In the genomic region with DNA sequence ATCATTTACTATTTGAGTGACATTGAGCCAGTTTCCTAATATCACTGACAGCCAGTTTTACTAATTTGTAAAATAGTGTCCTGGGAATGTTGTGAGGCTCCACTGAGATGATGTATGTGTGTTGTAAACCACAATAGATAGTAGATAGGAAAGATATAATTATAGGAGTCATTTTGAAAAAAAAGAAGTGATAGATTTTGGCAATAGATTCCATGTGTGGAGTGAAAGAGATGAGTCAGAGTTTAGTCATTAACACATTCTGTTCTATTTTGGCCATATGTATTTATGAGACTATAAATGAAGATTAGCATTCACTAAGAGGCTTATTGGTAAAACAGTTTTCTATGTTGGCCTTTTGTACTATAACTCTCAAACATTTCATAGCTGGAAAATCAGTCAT, we compare ENCODE assay signal across 1 cellular context.
TF ChIP-seq lines count a peak whose summit lies in the region.

No MANE protein-coding gene starts in this region.

TF ChIP-seq in SK-N-SH, 30 proteins besides CTCF, POLR2A, EP300 and RAD21 (continued from another document):
- TF ChIP-seq, protein P1, sequence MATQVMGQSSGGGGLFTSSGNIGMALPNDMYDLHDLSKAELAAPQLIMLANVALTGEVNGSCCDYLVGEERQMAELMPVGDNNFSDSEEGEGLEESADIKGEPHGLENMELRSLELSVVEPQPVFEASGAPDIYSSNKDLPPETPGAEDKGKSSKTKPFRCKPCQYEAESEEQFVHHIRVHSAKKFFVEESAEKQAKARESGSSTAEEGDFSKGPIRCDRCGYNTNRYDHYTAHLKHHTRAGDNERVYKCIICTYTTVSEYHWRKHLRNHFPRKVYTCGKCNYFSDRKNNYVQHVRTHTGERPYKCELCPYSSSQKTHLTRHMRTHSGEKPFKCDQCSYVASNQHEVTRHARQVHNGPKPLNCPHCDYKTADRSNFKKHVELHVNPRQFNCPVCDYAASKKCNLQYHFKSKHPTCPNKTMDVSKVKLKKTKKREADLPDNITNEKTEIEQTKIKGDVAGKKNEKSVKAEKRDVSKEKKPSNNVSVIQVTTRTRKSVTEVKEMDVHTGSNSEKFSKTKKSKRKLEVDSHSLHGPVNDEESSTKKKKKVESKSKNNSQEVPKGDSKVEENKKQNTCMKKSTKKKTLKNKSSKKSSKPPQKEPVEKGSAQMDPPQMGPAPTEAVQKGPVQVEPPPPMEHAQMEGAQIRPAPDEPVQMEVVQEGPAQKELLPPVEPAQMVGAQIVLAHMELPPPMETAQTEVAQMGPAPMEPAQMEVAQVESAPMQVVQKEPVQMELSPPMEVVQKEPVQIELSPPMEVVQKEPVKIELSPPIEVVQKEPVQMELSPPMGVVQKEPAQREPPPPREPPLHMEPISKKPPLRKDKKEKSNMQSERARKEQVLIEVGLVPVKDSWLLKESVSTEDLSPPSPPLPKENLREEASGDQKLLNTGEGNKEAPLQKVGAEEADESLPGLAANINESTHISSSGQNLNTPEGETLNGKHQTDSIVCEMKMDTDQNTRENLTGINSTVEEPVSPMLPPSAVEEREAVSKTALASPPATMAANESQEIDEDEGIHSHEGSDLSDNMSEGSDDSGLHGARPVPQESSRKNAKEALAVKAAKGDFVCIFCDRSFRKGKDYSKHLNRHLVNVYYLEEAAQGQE (IDR thresholded peaks at IDR 0.05; ENCODE audit: low read depth, low read length) = no peak
- TF ChIP-seq PBX3 (IDR thresholded peaks at IDR 0.05) (0 out of 2 replicates have a peak, but pooled peaks have one; percentile 43), SMC3 (IDR thresholded peaks at IDR 0.05; ENCODE audit: low read depth, low read length) (no peak), MEF2A (IDR thresholded peaks at IDR 0.05; ENCODE audit: borderline replicate concordance, low read depth) (peak; percentile 22; the same call in 1 of the 2 replicates), ZBTB33 (IDR thresholded peaks at IDR 0.05; ENCODE audit: borderline replicate concordance, low read depth) (no peak)
